20 cellular contexts compared by ENCODE assay signal in genomic region chr3:100966807-100967206, GRCh38. TPM values are rescaled to one million over a fixed set of nuclear protein-coding genes. Genes with fewer than 3 reads are reported as not detected.
DNase-seq lines count a peak whose midpoint lies in the region; ATAC-seq and TF ChIP-seq lines count a peak whose summit lies in the region.
"Had no signal": no experiment of that assay in that cellular context is flagged by ENCODE, and none has a peak within 500 bp of the region (broad histone marks: within the 10 kb centered on the region; RNA-seq: fewer than 3 reads in every experiment).

No MANE protein-coding gene starts in this region.

- H2AFZ ChIP-seq in SK-N-SH (ENCODE audit: low read depth) = no peak overlapping the region
- H2AFZ ChIP-seq: GM23338 had no signal

- peak in 1 of 2 experiments; percentile 97; a peak in 2 of 4 replicates for TF ChIP-seq EP300 in SK-N-SH (IDR thresholded peaks at IDR 0.05; ENCODE audit: borderline replicate concordance in 1 of 2, low read depth in 1 of 2, low read length in 1 of 2)

- no peak for ATAC-seq in GM19463 (IDR thresholded peaks at IDR 0.05; ENCODE audit: unreplicated experiment)
- no peak for ATAC-seq in body of pancreas
- ATAC-seq: A549, GM23338 had no signal

- H3K27me3 ChIP-seq in A673 (replicated peaks; ENCODE audit: insufficient read depth, low read depth, low read length, poor library complexity) (no peaks in the 10 kb centered on the region), SK-N-SH (ENCODE audit: insufficient read depth) (no peaks in the 10 kb centered on the region), body of pancreas (no peaks in the 10 kb centered on the region)

- H3F3A ChIP-seq in SK-N-SH (replicated peaks; ENCODE audit: insufficient read depth) = no peaks in the 10 kb centered on the region

- no peak overlapping the region for H3K9ac ChIP-seq in SK-N-SH
- H3K9ac ChIP-seq: KMS-11 had no signal

- H3K79me2 ChIP-seq in SK-N-SH (ENCODE audit: insufficient read depth) = no peaks in the 10 kb centered on the region

- DNase-seq in A673 (ENCODE audit: low spot score) (peak; percentile 10), EH (ENCODE audit: low read depth) (peak; percentile 31), SK-N-SH (peak; percentile 37), fibroblast of mammary gland (ENCODE audit: low read depth) (peak; percentile 86), superior temporal gyrus (ENCODE audit: extremely low spot score) (no peak), body of pancreas (no peak)
- DNase-seq in activated CD4-positive, alpha-beta T cell treated with anti-CD3 and anti-CD28 coated beads, Interleukin-2, amount 50 U/mL, for 48 hours = no peak
- DNase-seq: CD4-positive, alpha-beta memory T cell; DMS153; DMS79 treated with DMSO at 0.1 percent for 48 hours; EL; HCEC 1CT had no signal

- H3K4me3 ChIP-seq in A673 (ENCODE audit: low read depth, low read length, poor library complexity, severe bottlenecking) = no peak overlapping the region
- H3K4me3 ChIP-seq in SK-N-SH (ENCODE audit: low read depth in 2 of 2, low read length in 1 of 2) = no peak overlapping the region; a peak in 1 of 4 replicates
- no peak overlapping the region for H3K4me3 ChIP-seq in fibroblast of mammary gland (ENCODE audit: control insufficient read depth, low read depth, low read length)
- H3K4me3 ChIP-seq in body of pancreas = no peak overlapping the region
- H3K4me3 ChIP-seq: A549, GM23338 had no signal

- no peaks in the 10 kb centered on the region for H3K36me3 ChIP-seq in A673 (ENCODE audit: insufficient read depth, low read length, poor library complexity, severe bottlenecking)
- H3K36me3 ChIP-seq in SK-N-SH (replicated peaks in 1 of 2; ENCODE audit: control insufficient read depth in 1 of 2, insufficient read depth in 2 of 2, low read length in 1 of 2) = no peaks in the 10 kb centered on the region
- no peaks in the 10 kb centered on the region for H3K36me3 ChIP-seq in body of pancreas (replicated peaks in 1 of 2; ENCODE audit: insufficient read depth in 1 of 2, low read depth in 2 of 2)

- intact Hi-C loops in A673 (cut with micrococcal nuclease; ENCODE audit: unreplicated experiment) = no loop called here
- intact Hi-C loops in body of pancreas (cut with DNase I) = no loop called here

- TF ChIP-seq CTCF in A673 (conservative IDR thresholded peaks at IDR 0.05; ENCODE audit: low read depth, low read length) (no peak), SK-N-SH (IDR thresholded peaks at IDR 0.05) (no peak), fibroblast of mammary gland (conservative IDR thresholded peaks at IDR 0.05; ENCODE audit: control insufficient read depth, insufficient read depth, low read depth, low read length) (no peak), body of pancreas (IDR thresholded peaks at IDR 0.05) (no peak)

- CTCF ChIA-PET in A673 (lab: Charles Lee) = no interaction called here
- CTCF ChIA-PET in SK-N-SH (lab: Yijun Ruan, JAX) = interaction anchor here (0.6 to 0.7 kb wide), 2 partner anchors 16 to 437 kb away, joined by 3 read pairs; no protein-coding TSS in a partner anchor

- no peaks in the 10 kb centered on the region for H3K9me2 ChIP-seq in SK-N-SH

- no peaks in the 10 kb centered on the region for H4K20me1 ChIP-seq in SK-N-SH (ENCODE audit: insufficient read depth)

- H3K27ac ChIP-seq in A673 (ENCODE audit: low read depth, low read length, poor library complexity, severe bottlenecking) = no peak overlapping the region
- H3K27ac ChIP-seq in SK-N-SH (ENCODE audit: low read depth in 2 of 2, low read length in 1 of 2) = peak overlapping the region; percentile 20 to 94; a peak in 3 of 4 replicates
- no peak overlapping the region for H3K27ac ChIP-seq in body of pancreas
- H3K27ac ChIP-seq: 22Rv1, A549, C4-2B, HL-60, KMS-11 had no signal

- no peak for TF ChIP-seq POLR2A in body of pancreas (IDR thresholded peaks at IDR 0.05)

- no peaks in the 10 kb centered on the region for H3K9me3 ChIP-seq in A673 (ENCODE audit: low read depth, low read length, poor library complexity, severe bottlenecking)
- no peaks in the 10 kb centered on the region for H3K9me3 ChIP-seq in SK-N-SH
- no peaks in the 10 kb centered on the region for H3K9me3 ChIP-seq in body of pancreas
- H3K9me3 ChIP-seq: A549 had no signal

- no peak overlapping the region for H3K4me2 ChIP-seq in SK-N-SH
- H3K4me2 ChIP-seq: A549, GM23338, KMS-11 had no signal

- POLR2A ChIA-PET in A673 (lab: Charles Lee; ENCODE audit: low non-redundant PET) = no interaction called here
- POLR2A ChIA-PET in SK-N-SH (lab: Yijun Ruan, JAX) = interaction anchor here (0.6 kb wide), 1 partner anchor 818 kb away, joined by 3 read pairs; no protein-coding TSS in a partner anchor

- no TSS peak for BruUV-seq in A673 (replicated peaks; lab: Mats Ljungman, UMichigan)

- TF ChIP-seq RAD21 in SK-N-SH (IDR thresholded peaks at IDR 0.05; ENCODE audit: low read length) = peak; percentile 28; the same call in 1 of the 2 replicates

- H3K4me1 ChIP-seq in A673 (ENCODE audit: insufficient read depth, low read length, poor library complexity, severe bottlenecking) (no peaks in the 10 kb centered on the region), SK-N-SH (ENCODE audit: control insufficient read depth in 1 of 2, insufficient read depth in 2 of 2, low read depth in 1 of 2, low read length in 1 of 2) (peaks cover 0 to 19% of the 10 kb centered on the region in 2 experiments; a peak in 2 of 4 replicates), body of pancreas (no peaks in the 10 kb centered on the region)
- H3K4me1 ChIP-seq: A549 had no signal

- WGBS in SK-N-SH (ENCODE audit: low lambda C conversion rate) = 22% methylated on average over 2 of the region's 2 CpGs
- 75 to 82% methylated on average over 2 of the region's 2 CpGs for WGBS in body of pancreas, 2 donors

TF ChIP-seq in SK-N-SH, 30 proteins besides CTCF, POLR2A, EP300 and RAD21:
- TF ChIP-seq FOXM1 (IDR thresholded peaks at IDR 0.05; ENCODE audit: low read depth) = no peak
- peak; percentile 84 for TF ChIP-seq GATA2 (CRISPR knock-in tag; IDR thresholded peaks at IDR 0.05)
- peak; percentile 35; the same call in 1 of the 2 replicates for TF ChIP-seq TEAD4 (IDR thresholded peaks at IDR 0.05; ENCODE audit: borderline replicate concordance, insufficient read depth)
- no peak for TF ChIP-seq RXRA (IDR thresholded peaks at IDR 0.05; ENCODE audit: borderline replicate concordance, low read depth)
- TF ChIP-seq JUND (IDR thresholded peaks at IDR 0.05) = peak; percentile 7; the same call in 1 of the 2 replicates
- TF ChIP-seq ELF1 (IDR thresholded peaks at IDR 0.05) = no peak
- TF ChIP-seq TCF12 (IDR thresholded peaks at IDR 0.05) = peak; percentile 79
- no peak for TF ChIP-seq GABPA (IDR thresholded peaks at IDR 0.05; ENCODE audit: low read depth)
- peak; percentile 81 for TF ChIP-seq CHD2 (IDR thresholded peaks at IDR 0.05; ENCODE audit: low read length, partially characterized antibody)
- no peak for TF ChIP-seq NRF1 (IDR thresholded peaks at IDR 0.05; ENCODE audit: low read depth, low read length)
- no peak for TF ChIP-seq MEF2A (IDR thresholded peaks at IDR 0.05; ENCODE audit: borderline replicate concordance, low read depth)
- TF ChIP-seq FOSL2 (IDR thresholded peaks at IDR 0.05; ENCODE audit: borderline replicate concordance, low read depth) = peak; percentile 29; the same call in 1 of the 2 replicates
- TF ChIP-seq USF1 (IDR thresholded peaks at IDR 0.05; ENCODE audit: borderline replicate concordance, low read depth) = no peak
- peak; percentile 92 for TF ChIP-seq RCOR1 (IDR thresholded peaks at IDR 0.05; ENCODE audit: low read length)

RNA-seq across cellular contexts. Expression of gene ABI3BP, which starts 26.4 kb away (rescaled TPM):
- 4.3 and 5.2 TPM in 2 replicates for total RNA-seq in A673 (2021)
- 5.1 and 8.4 TPM in 2 replicates for polyA plus RNA-seq in SK-N-SH (2012; rRNA removed)
- 10.0 and 10.1 TPM in 2 replicates for polyA plus RNA-seq in SK-N-SH (2012; cell fraction: cytosol; rRNA removed)
- 6.8 and 10.8 TPM in 2 replicates for polyA plus RNA-seq in SK-N-SH (2012; cell fraction: nucleus; rRNA removed)
- 10 to 100 TPM in 1 of 2 donors, 1 to 10 TPM in 1; 9.3 to 19.8 TPM for total RNA-seq in body of pancreas
- total RNA-seq: CD4-positive, alpha-beta memory T cell; G401 had no signal
- polyA plus RNA-seq: CD4-positive, alpha-beta memory T cell had no signal

Comparison
In these comparisons a context has a peak if more than half of its experiments do, and no peak if none do; other contexts are left out.
1. DNase-seq: peak in A673 (single experiment), EH (single experiment), SK-N-SH (single experiment) and fibroblast of mammary gland (single experiment); none in activated CD4-positive, alpha-beta T cell treated with anti-CD3 and anti-CD28 coated beads, Interleukin-2, amount 50 U/mL, for 48 hours (0 of 2), superior temporal gyrus (single experiment) and body of pancreas (0 of 4).
2. H3K27ac ChIP-seq: peak in SK-N-SH (2 of 2); none in A673 (single experiment) and body of pancreas (0 of 4).